Comparison of ENCODE assay signal across 19 cellular contexts in genomic region chr16:78259883-78260282, GRCh38.
DNase-seq lines count a peak whose midpoint lies in the region; FAIRE-seq and TF ChIP-seq lines count a peak whose summit lies in the region.
"Had no signal": no experiment of that assay in that cellular context is flagged by ENCODE, and none has a peak within 500 bp of the region (broad histone marks: within the 10 kb centered on the region; RNA-seq: fewer than 3 reads in every experiment).

No MANE protein-coding gene starts in this region.

- peak overlapping the region in 1 of 2 experiments; percentile 80 for H3K4ac ChIP-seq in mesenchymal stem cell (ENCODE audit: low read depth in 1 of 2, low read length in 2 of 2)

- peak overlapping the region in 1 of 2 experiments; percentile 88 for H3K14ac ChIP-seq in mesenchymal stem cell (ENCODE audit: low read length in 2 of 2)

- H2BK12ac ChIP-seq in mesenchymal stem cell (ENCODE audit: low read length in 2 of 2), result peak overlapping the region; percentile 38 to 98

- H3K4me1 ChIP-seq in HEK293 (ENCODE audit: control insufficient read depth, insufficient read depth, low read length), result peaks cover 10% of the 10 kb centered on the region
- H3K4me1 ChIP-seq in endodermal cell (ENCODE audit: control insufficient read depth, insufficient read depth, low read length), result peaks cover 11% of the 10 kb centered on the region
- peaks cover 10% of the 10 kb centered on the region for H3K4me1 ChIP-seq in mesenchymal stem cell (ENCODE audit: control insufficient read depth, insufficient read depth, low read depth, low read length)
- H3K4me1 ChIP-seq: BLaER1 treated with 17β-estradiol and CSF1 and Interleukin-3, amounts not matched to agents 10 nM and 100 nM; Peyer's patch had no signal

- no peaks in the 10 kb centered on the region for H3K36me3 ChIP-seq in HEK293 (ENCODE audit: control insufficient read depth in 2 of 2, insufficient read depth in 1 of 2, low read length in 2 of 2)
- no peaks in the 10 kb centered on the region for H3K36me3 ChIP-seq in endodermal cell (ENCODE audit: control insufficient read depth, insufficient read depth, low read length)
- H3K36me3 ChIP-seq in mesenchymal stem cell (ENCODE audit: control insufficient read depth in 1 of 2, insufficient read depth in 2 of 2, low read depth in 1 of 2, low read length in 2 of 2), result no peaks in the 10 kb centered on the region
- H3K36me3 ChIP-seq in WERI-Rb-1, result no peaks in the 10 kb centered on the region
- H3K36me3 ChIP-seq: BLaER1 treated with 17β-estradiol and CSF1 and Interleukin-3, amounts not matched to agents 10 nM and 100 nM; Peyer's patch; SJSA1 had no signal

- H2BK5ac ChIP-seq in mesenchymal stem cell (ENCODE audit: low read depth, low read length, poor library complexity, severe bottlenecking), result no peak overlapping the region

- peak overlapping the region in 1 of 2 experiments; percentile 87 for H3K18ac ChIP-seq in mesenchymal stem cell (ENCODE audit: low read depth in 1 of 2, low read length in 2 of 2)

- H3K36me3 Mint-ChIP-seq in endodermal cell (ENCODE audit: low read depth), result peaks cover 12% of the 10 kb centered on the region

- peaks cover 31% of the 10 kb centered on the region for H3K4me1 Mint-ChIP-seq in endodermal cell
- H3K4me1 Mint-ChIP-seq: CD8-positive, alpha-beta memory T cell; IgD-negative memory B cell had no signal

- H3K23ac ChIP-seq in mesenchymal stem cell (ENCODE audit: low read length in 2 of 2), result no peak overlapping the region

- no peak overlapping the region for H2BK15ac ChIP-seq in mesenchymal stem cell (ENCODE audit: low read depth, poor library complexity, severe bottlenecking)

- FAIRE-seq in D721Med (lab: Jason Lieb, UNC), result no peak
- FAIRE-seq: GM12891, GM19239, H1 had no signal

- H2AFZ ChIP-seq in mesenchymal stem cell (ENCODE audit: low read depth, low read length), result peak overlapping the region; percentile 71

- H3K27ac ChIP-seq in HEK293 (ENCODE audit: extremely low read depth, low read depth, low read length) (no peak overlapping the region), endodermal cell (ENCODE audit: low read depth, low read length) (no peak overlapping the region), mesenchymal stem cell (ENCODE audit: low read length, poor library complexity, severe bottlenecking) (peak overlapping the region; percentile 19), WERI-Rb-1 (no peak overlapping the region)
- H3K27ac ChIP-seq: BLaER1 treated with 17β-estradiol and CSF1 and Interleukin-3, amounts not matched to agents 10 nM and 100 nM; Peyer's patch had no signal

- H4K8ac ChIP-seq in mesenchymal stem cell (ENCODE audit: low read length), result peak overlapping the region; percentile 85

- POLR2A ChIA-PET in HEK293 (lab: Yijun Ruan, JAX), result no interaction called here

- WGBS in endodermal cell (ENCODE audit: insufficient coverage in 1 of 2, insufficient read length in 1 of 2), 2 experiments, result 70 to 81% methylated on average over 5 of the region's 5 CpGs
- WGBS in mesenchymal stem cell, result 68% methylated on average over 5 of the region's 5 CpGs

- CTCF ChIA-PET in HEK293 (lab: Yijun Ruan, JAX), result no interaction called here

- TF ChIP-seq CTCF in D721Med (IDR thresholded peaks at IDR 0.05; ENCODE audit: insufficient read depth, missing control alignments) (peak; percentile 20), HEK293 (tag by site-specific recombination; IDR thresholded peaks at IDR 0.05) (no peak), endodermal cell (conservative IDR thresholded peaks at IDR 0.05) (no peak), WERI-Rb-1 (IDR thresholded peaks at IDR 0.05; ENCODE audit: low read depth, low read length) (no peak)

- peak overlapping the region; percentile 97 for H2AK5ac ChIP-seq in mesenchymal stem cell (ENCODE audit: low read length, severe bottlenecking)

- H3K79me1 ChIP-seq in mesenchymal stem cell (replicated peaks; ENCODE audit: low read length, poor library complexity, severe bottlenecking), result peaks cover 4% of the 10 kb centered on the region

- peaks cover 13% of the 10 kb centered on the region for H3K9me3 Mint-ChIP-seq in endodermal cell

- no peaks in the 10 kb centered on the region for H3K9me3 ChIP-seq in HEK293 (ENCODE audit: control insufficient read depth, insufficient read depth, low read depth, low read length)
- peaks cover 8% of the 10 kb centered on the region for H3K9me3 ChIP-seq in endodermal cell (ENCODE audit: control insufficient read depth, low read length)
- peaks cover 5% of the 10 kb centered on the region for H3K9me3 ChIP-seq in mesenchymal stem cell (ENCODE audit: control insufficient read depth, low read length)
- H3K9me3 ChIP-seq in WERI-Rb-1 (ENCODE audit: severe bottlenecking), result no peaks in the 10 kb centered on the region
- H3K9me3 ChIP-seq: Peyer's patch, SJSA1 had no signal

- no peaks in the 10 kb centered on the region for H3K27me3 Mint-ChIP-seq in endodermal cell (ENCODE audit: insufficient read depth)
- H3K27me3 Mint-ChIP-seq: IgD-negative memory B cell had no signal

- no peak overlapping the region for H2BK120ac ChIP-seq in mesenchymal stem cell (ENCODE audit: low read depth, low read length)

- H3K9ac ChIP-seq in endodermal cell (ENCODE audit: extremely low read depth, low read length, poor library complexity, severe bottlenecking), result no peak overlapping the region
- H3K9ac ChIP-seq in mesenchymal stem cell (ENCODE audit: low read length), result no peak overlapping the region
- H3K9ac ChIP-seq: BLaER1 treated with 17β-estradiol and CSF1 and Interleukin-3, amounts not matched to agents 10 nM and 100 nM had no signal

- H3K27me3 ChIP-seq in endodermal cell (ENCODE audit: control insufficient read depth, insufficient read depth, low read length, poor library complexity, severe bottlenecking) (no peaks in the 10 kb centered on the region), mesenchymal stem cell (ENCODE audit: control insufficient read depth in 1 of 2, insufficient read depth in 1 of 2, low read length in 2 of 2) (no peaks in the 10 kb centered on the region), WERI-Rb-1 (ENCODE audit: insufficient read depth, low read depth, severe bottlenecking) (no peaks in the 10 kb centered on the region)
- H3K27me3 ChIP-seq: BLaER1 treated with 17β-estradiol and CSF1 and Interleukin-3, amounts not matched to agents 10 nM and 100 nM; Peyer's patch; SJSA1 had no signal

- H3K4me3 ChIP-seq in HEK293 (ENCODE audit: low read depth, low read length) (no peak overlapping the region), endodermal cell (ENCODE audit: low read length) (no peak overlapping the region), mesenchymal stem cell (ENCODE audit: insufficient read depth in 1 of 2, low read depth in 1 of 2, low read length in 2 of 2) (no peak overlapping the region), WERI-Rb-1 (ENCODE audit: low read depth, low read length) (no peak overlapping the region)
- H3K4me3 ChIP-seq: BLaER1 treated with 17β-estradiol and CSF1 and Interleukin-3, amounts not matched to agents 10 nM and 100 nM; Peyer's patch; SJSA1 had no signal

- H4K91ac ChIP-seq in mesenchymal stem cell (ENCODE audit: low read length), result peak overlapping the region; percentile 79

- H3K4me3 Mint-ChIP-seq in endodermal cell, result no peak overlapping the region
- H3K4me3 Mint-ChIP-seq: CD8-positive, alpha-beta memory T cell; IgD-negative memory B cell had no signal

- H3K4me2 ChIP-seq in mesenchymal stem cell (ENCODE audit: low read length, poor library complexity, severe bottlenecking), result no peak overlapping the region
- H3K4me2 ChIP-seq: BLaER1 treated with 17β-estradiol and CSF1 and Interleukin-3, amounts not matched to agents 10 nM and 100 nM had no signal

- peak overlapping the region; percentile 71 for H3K27ac Mint-ChIP-seq in endodermal cell
- H3K27ac Mint-ChIP-seq: CD8-positive, alpha-beta memory T cell; IgD-negative memory B cell had no signal

- DNase-seq in D721Med (ENCODE audit: insufficient read length, low spot score) (no peak), endodermal cell (peak; percentile 67), mesenchymal stem cell (peak; percentile 13), NCI-H2081 treated with DMSO at 0.1 percent for 48 hours (lab: John Stamatoyannopoulos, UW) (no peak), WERI-Rb-1 (no peak)
- DNase-seq in activated CD4-positive, alpha-beta T cell treated with anti-CD3 and anti-CD28 coated beads, Interleukin-2, amount 50 U/mL, for 1 hour, result no peak
- DNase-seq: CD8-positive, alpha-beta memory T cell; Karpas-422; NCI-H1417 treated with DMSO at 0.1 percent for 48 hours; NCI-H2029; NCI-H510A; Peyer's patch had no signal

TF ChIP-seq in HEK293, 187 proteins besides CTCF, POLR2A, EP300 and RAD21:
- TF ChIP-seq ZNF561 (tag by site-specific recombination; IDR thresholded peaks at IDR 0.05; ENCODE audit: borderline replicate concordance), result 0 out of 2 replicates have a peak, but pooled peaks have one; percentile 50
- 0 out of 2 replicates have a peak, but pooled peaks have one; percentile 20 for TF ChIP-seq SCRT1 (tag by site-specific recombination; IDR thresholded peaks at IDR 0.05; ENCODE audit: borderline replicate concordance)
- TF ChIP-seq REPIN1 (tag by site-specific recombination; IDR thresholded peaks at IDR 0.05; ENCODE audit: low read depth), result no peak

Comparison
In these comparisons a context has a peak if more than half of its experiments do, and no peak if none do; other contexts are left out.
1. DNase-seq: peak in endodermal cell (single experiment) and mesenchymal stem cell (single experiment); none in D721Med (single experiment), activated CD4-positive, alpha-beta T cell treated with anti-CD3 and anti-CD28 coated beads, Interleukin-2, amount 50 U/mL, for 1 hour (single experiment), NCI-H2081 treated with DMSO at 0.1 percent for 48 hours (single experiment) and WERI-Rb-1 (single experiment).